In genomic region chr15:73949496-73949895, GRCh38 we compare ENCODE assay signal across 28 cellular contexts.
"Had no signal": no experiment of that assay in that cellular context is flagged by ENCODE, and none has a peak within 500 bp of the region (broad histone marks: within the 10 kb centered on the region; RNA-seq: fewer than 3 reads in every experiment).

No MANE protein-coding gene starts in this region.

- FAIRE-seq: endometrium, pancreas had no signal

- H3K27me3 ChIP-seq: breast epithelium, left lung, pancreas, vagina had no signal

- H3K27ac ChIP-seq: left lung, pancreas had no signal

- H3K4me3 ChIP-seq: breast epithelium, left lung, pancreas, vagina had no signal

- H3K4me3 Mint-ChIP-seq: activated B cell treated with CpG ODN at 0.5 μM for 24 hours; activated CD4-positive, alpha-beta T cell treated with anti-CD3 and anti-CD28 coated beads for 36 hours; activated naive CD4-positive, alpha-beta T cell treated with anti-CD3 and anti-CD28 coated beads for 36 hours; activated T-cell treated with anti-CD3 and anti-CD28 coated beads, Interleukin-2, amount 50 U/mL, for 24 hours; dendritic cell treated with granulocyte-macrophage colony-stimulating factor and Interleukin-4, amounts not matched to agents 40 ng/mL and 50 ng/mL, for 4 days; natural killer cell; stimulated activated effector memory CD8-positive, alpha-beta T cell treated with anti-CD3 and anti-CD28 coated beads, Interleukin-12 subunit alpha, Interleukin-12 subunit beta, amount 100 ng/mL, for 72 hours; stimulated activated naive CD8-positive, alpha-beta T cell treated with anti-CD3 and anti-CD28 coated beads, Interleukin-15, amount 100 ng/mL, for 72 hours had no signal

- H3K36me3 ChIP-seq: breast epithelium, left lung, pancreas had no signal

- H3K36me3 Mint-ChIP-seq: natural killer cell; stimulated activated effector memory CD8-positive, alpha-beta T cell treated with anti-CD3 and anti-CD28 coated beads, Interleukin-12 subunit alpha, Interleukin-12 subunit beta, amount 100 ng/mL, for 72 hours had no signal

- H3K27me3 Mint-ChIP-seq: activated CD4-positive, alpha-beta T cell treated with anti-CD3 and anti-CD28 coated beads for 36 hours; activated T-cell treated with anti-CD3 and anti-CD28 coated beads, Interleukin-2, amount 50 U/mL, for 24 hours; stimulated activated naive CD8-positive, alpha-beta T cell treated with anti-CD3 and anti-CD28 coated beads, Interleukin-15, amount 100 ng/mL, for 72 hours had no signal

- DNase-seq: activated B cell treated with CpG ODN at 0.5 μM for 24 hours; activated CD4-positive, alpha-beta T cell treated with anti-CD3 and anti-CD28 coated beads for 36 hours; activated CD4-positive, alpha-beta T cell treated with anti-CD3 and anti-CD28 coated beads, Interleukin-2, amount 50 U/mL, for 4 hours; activated CD8-positive, alpha-beta memory T cell treated with anti-CD3 and anti-CD28 coated beads for 24 hours; activated CD8-positive, alpha-beta memory T cell treated with anti-CD3 and anti-CD28 coated beads, Interleukin-2, amount 50 U/mL, for 4 hours; activated naive CD4-positive, alpha-beta T cell treated with anti-CD3 and anti-CD28 coated beads for 36 hours; activated T-cell treated with anti-CD3 and anti-CD28 coated beads, Interleukin-2, amount 50 U/mL, for 24 hours; anterior cingulate cortex; cerebellar nuclear complex; effector CD4-positive, alpha-beta T cell; erythroblast; foreskin fibroblast; mammary epithelial cell; midbrain; natural killer cell; pancreas; right cardiac atrium; stimulated activated CD4-positive, alpha-beta T cell treated with anti-CD3 and anti-CD28 coated beads, Interleukin-1b, Interleukin-23, amount 100 ng/mL, for 48 hours; stimulated activated naive CD8-positive, alpha-beta T cell treated with anti-CD3 and anti-CD28 coated beads, Interleukin-15, amount 100 ng/mL, for 72 hours; T-helper 1 cell; trophoblast cell had no signal

- ATAC-seq: activated CD4-positive, alpha-beta T cell treated with anti-CD3 and anti-CD28 coated beads for 36 hours; left lung; natural killer cell; pancreas; right cardiac atrium; stimulated activated effector memory CD8-positive, alpha-beta T cell treated with anti-CD3 and anti-CD28 coated beads, Interleukin-12 subunit alpha, Interleukin-12 subunit beta, amount 100 ng/mL, for 72 hours; stimulated activated naive CD8-positive, alpha-beta T cell treated with anti-CD3 and anti-CD28 coated beads, Interleukin-15, amount 100 ng/mL, for 72 hours had no signal

- H3K27ac Mint-ChIP-seq: activated B cell treated with CpG ODN at 0.5 μM for 24 hours; activated CD4-positive, alpha-beta T cell treated with anti-CD3 and anti-CD28 coated beads for 36 hours; activated naive CD4-positive, alpha-beta T cell treated with anti-CD3 and anti-CD28 coated beads for 36 hours; activated T-cell treated with anti-CD3 and anti-CD28 coated beads, Interleukin-2, amount 50 U/mL, for 24 hours; activated T-helper 2 cell treated with anti-CD3 and anti-CD28 coated beads, Interferon-gamma antibody, Interleukin-2, Interleukin-4, amounts not matched to agents 10 μg/mL and 5 μg/mL and 100 μg/mL, durations not matched to agents 14 hours and 24 hours and 36 hours; dendritic cell treated with granulocyte-macrophage colony-stimulating factor and Interleukin-4, amounts not matched to agents 40 ng/mL and 50 ng/mL, for 4 days; natural killer cell had no signal

- H3K9me3 Mint-ChIP-seq: activated B cell treated with CpG ODN at 0.5 μM for 24 hours; activated naive CD4-positive, alpha-beta T cell treated with anti-CD3 and anti-CD28 coated beads for 36 hours; activated T-cell treated with anti-CD3 and anti-CD28 coated beads, Interleukin-2, amount 50 U/mL, for 24 hours; activated T-helper 2 cell treated with anti-CD3 and anti-CD28 coated beads, Interferon-gamma antibody, Interleukin-2, Interleukin-4, amounts not matched to agents 10 μg/mL and 5 μg/mL and 100 μg/mL, durations not matched to agents 14 hours and 24 hours and 36 hours; dendritic cell treated with granulocyte-macrophage colony-stimulating factor and Interleukin-4, amounts not matched to agents 40 ng/mL and 50 ng/mL, for 4 days; natural killer cell; stimulated activated effector memory CD8-positive, alpha-beta T cell treated with anti-CD3 and anti-CD28 coated beads, Interleukin-12 subunit alpha, Interleukin-12 subunit beta, amount 100 ng/mL, for 72 hours; stimulated activated naive CD8-positive, alpha-beta T cell treated with anti-CD3 and anti-CD28 coated beads, Interleukin-15, amount 100 ng/mL, for 72 hours had no signal

- H3K9me3 ChIP-seq: breast epithelium, left lung, pancreas, vagina had no signal
